1 cellular context compared by ENCODE assay signal in the genomic region with DNA sequence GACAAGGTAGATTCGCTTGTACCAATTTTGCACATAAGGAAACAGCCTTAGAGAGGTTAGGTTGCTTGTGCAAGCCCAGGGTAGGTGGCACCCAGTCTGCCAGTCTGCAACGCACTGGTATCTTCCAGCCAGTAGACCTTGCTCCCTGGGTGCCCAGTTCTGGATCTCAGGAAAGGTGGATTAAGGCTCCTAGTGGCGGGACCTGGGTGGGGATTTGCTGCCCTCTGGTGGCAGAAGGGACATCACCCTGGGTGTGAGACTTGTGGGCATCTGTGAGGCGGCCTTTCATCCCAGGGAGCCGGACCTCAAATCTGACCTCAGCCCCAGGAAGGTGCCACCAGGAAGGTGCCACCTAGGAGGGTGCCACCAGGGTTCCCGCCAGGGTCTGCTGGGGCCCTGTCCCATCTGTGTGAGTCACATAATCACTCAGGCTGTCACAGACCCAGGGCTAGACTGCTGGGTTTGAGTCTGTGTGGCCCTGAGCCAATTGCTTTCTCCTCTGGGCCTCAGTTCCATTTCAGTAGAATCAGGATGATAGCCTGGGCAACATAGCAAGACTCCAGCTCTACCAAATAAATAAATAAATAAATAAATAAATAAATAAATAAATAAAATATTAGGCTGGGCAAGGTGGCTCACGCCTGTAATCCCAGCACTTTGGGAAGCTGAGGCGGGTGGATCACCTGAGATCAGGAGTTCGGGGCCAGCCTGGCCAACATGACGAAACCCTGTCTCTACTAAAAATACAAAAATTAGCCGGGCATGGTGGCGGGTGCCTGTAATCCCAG.
TF ChIP-seq lines count a peak whose summit lies in the region.

No MANE protein-coding gene starts in this region.

TF ChIP-seq in HepG2, 621 proteins besides CTCF, POLR2A, EP300 and RAD21 (continued from another document):
- TF ChIP-seq ZBTB40 (IDR thresholded peaks at IDR 0.05) = no peak
- TF ChIP-seq ZBTB40 (CRISPR knock-in tag; IDR thresholded peaks at IDR 0.05) = no peak
- peak; percentile 80; the same call in 1 of the 2 replicates for TF ChIP-seq HIC2 (CRISPR knock-in tag; IDR thresholded peaks at IDR 0.05; ENCODE audit: low read depth)
- TF ChIP-seq IKZF1 (IDR thresholded peaks at IDR 0.05) = no peak
- no peak for TF ChIP-seq ZFAT (CRISPR knock-in tag; conservative IDR thresholded peaks at IDR 0.05)
- TF ChIP-seq ZNF407 (CRISPR knock-in tag; IDR thresholded peaks at IDR 0.05; ENCODE audit: not compliant biosample characterization) = no peak
- no peak for TF ChIP-seq ZNF775 (CRISPR knock-in tag; IDR thresholded peaks at IDR 0.05; ENCODE audit: borderline replicate concordance)
- TF ChIP-seq, protein P1, sequence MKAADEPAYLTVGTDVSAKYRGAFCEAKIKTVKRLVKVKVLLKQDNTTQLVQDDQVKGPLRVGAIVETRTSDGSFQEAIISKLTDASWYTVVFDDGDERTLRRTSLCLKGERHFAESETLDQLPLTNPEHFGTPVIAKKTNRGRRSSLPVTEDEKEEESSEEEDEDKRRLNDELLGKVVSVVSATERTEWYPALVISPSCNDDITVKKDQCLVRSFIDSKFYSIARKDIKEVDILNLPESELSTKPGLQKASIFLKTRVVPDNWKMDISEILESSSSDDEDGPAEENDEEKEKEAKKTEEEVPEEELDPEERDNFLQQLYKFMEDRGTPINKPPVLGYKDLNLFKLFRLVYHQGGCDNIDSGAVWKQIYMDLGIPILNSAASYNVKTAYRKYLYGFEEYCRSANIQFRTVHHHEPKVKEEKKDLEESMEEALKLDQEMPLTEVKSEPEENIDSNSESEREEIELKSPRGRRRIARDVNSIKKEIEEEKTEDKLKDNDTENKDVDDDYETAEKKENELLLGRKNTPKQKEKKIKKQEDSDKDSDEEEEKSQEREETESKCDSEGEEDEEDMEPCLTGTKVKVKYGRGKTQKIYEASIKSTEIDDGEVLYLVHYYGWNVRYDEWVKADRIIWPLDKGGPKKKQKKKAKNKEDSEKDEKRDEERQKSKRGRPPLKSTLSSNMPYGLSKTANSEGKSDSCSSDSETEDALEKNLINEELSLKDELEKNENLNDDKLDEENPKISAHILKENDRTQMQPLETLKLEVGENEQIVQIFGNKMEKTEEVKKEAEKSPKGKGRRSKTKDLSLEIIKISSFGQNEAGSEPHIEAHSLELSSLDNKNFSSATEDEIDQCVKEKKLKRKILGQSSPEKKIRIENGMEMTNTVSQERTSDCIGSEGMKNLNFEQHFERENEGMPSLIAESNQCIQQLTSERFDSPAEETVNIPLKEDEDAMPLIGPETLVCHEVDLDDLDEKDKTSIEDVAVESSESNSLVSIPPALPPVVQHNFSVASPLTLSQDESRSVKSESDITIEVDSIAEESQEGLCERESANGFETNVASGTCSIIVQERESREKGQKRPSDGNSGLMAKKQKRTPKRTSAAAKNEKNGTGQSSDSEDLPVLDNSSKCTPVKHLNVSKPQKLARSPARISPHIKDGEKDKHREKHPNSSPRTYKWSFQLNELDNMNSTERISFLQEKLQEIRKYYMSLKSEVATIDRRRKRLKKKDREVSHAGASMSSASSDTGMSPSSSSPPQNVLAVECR (CRISPR knock-in tag; IDR thresholded peaks at IDR 0.05; ENCODE audit: borderline replicate concordance) = no peak
- TF ChIP-seq, protein P2, sequence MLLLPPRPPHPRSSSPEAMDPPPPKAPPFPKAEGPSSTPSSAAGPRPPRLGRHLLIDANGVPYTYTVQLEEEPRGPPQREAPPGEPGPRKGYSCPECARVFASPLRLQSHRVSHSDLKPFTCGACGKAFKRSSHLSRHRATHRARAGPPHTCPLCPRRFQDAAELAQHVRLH (CRISPR knock-in tag; IDR thresholded peaks at IDR 0.05; ENCODE audit: borderline replicate concordance, low read depth) = no peak
- TF ChIP-seq XRCC5 (optimal IDR thresholded peaks at IDR 0.05; ENCODE audit: low read length) = peak; percentile 63
- no peak for TF ChIP-seq ZNF235 (CRISPR knock-in tag; IDR thresholded peaks at IDR 0.05; ENCODE audit: borderline replicate concordance)
